ENCODE assay signal across 16 cellular contexts in genomic region chr9:125888220-125888619, GRCh38.
DNase-seq lines count a peak whose midpoint lies in the region; TF ChIP-seq lines count a peak whose summit lies in the region.
"Had no signal": no experiment of that assay in that cellular context is flagged by ENCODE, and none has a peak within 500 bp of the region (broad histone marks: within the 10 kb centered on the region; RNA-seq: fewer than 3 reads in every experiment).

No MANE protein-coding gene starts in this region.

- no peaks in the 10 kb centered on the region; the same call in none of the 2 replicates for H3F3A ChIP-seq in Loucy (ENCODE audit: low read depth)

- peaks cover 35% of the 10 kb centered on the region for H3K27me3 Mint-ChIP-seq in activated naive CD4-positive, alpha-beta T cell treated with anti-CD3 and anti-CD28 coated beads, Interleukin-2, amount 10 ng/mL, durations not matched to agents 7 days and 5 days

- H3K9me3 ChIP-seq in Loucy (ENCODE audit: insufficient read depth, low read depth, low read length) (no peaks in the 10 kb centered on the region), parathyroid adenoma (ENCODE audit: control insufficient read depth, low read length) (no peaks in the 10 kb centered on the region)
- H3K9me3 ChIP-seq: mucosa of descending colon had no signal

- H3K27me3 ChIP-seq in Loucy (ENCODE audit: insufficient read depth, low read length, poor library complexity, severe bottlenecking) (no peaks in the 10 kb centered on the region), parathyroid adenoma (ENCODE audit: control insufficient read depth, insufficient read depth, low read length) (no peaks in the 10 kb centered on the region)

- H3K4me1 ChIP-seq in Loucy (ENCODE audit: insufficient read depth, low read length, poor library complexity, severe bottlenecking) = peaks cover 91% of the 10 kb centered on the region
- H3K4me1 ChIP-seq in parathyroid adenoma = peaks cover 3% of the 10 kb centered on the region

- peak overlapping the region; percentile 78 for H3K4me2 ChIP-seq in Loucy (ENCODE audit: low read depth, low read length, poor library complexity, severe bottlenecking)
- H3K4me2 ChIP-seq in parathyroid adenoma (ENCODE audit: low read length) = peak overlapping the region; percentile 96

- peak overlapping the region; percentile 90 for H3K27ac ChIP-seq in parathyroid adenoma

- H3K4me3 ChIP-seq in Loucy (ENCODE audit: low read length, poor library complexity, severe bottlenecking) (peak overlapping the region; percentile 73), parathyroid adenoma (ENCODE audit: low read depth, low read length) (peak overlapping the region; percentile 87)
- H3K4me3 ChIP-seq: mucosa of descending colon had no signal

- no peaks in the 10 kb centered on the region for H3K36me3 ChIP-seq in Loucy (ENCODE audit: insufficient read depth, low read length)
- H3K36me3 ChIP-seq in parathyroid adenoma (ENCODE audit: control insufficient read depth, insufficient read depth, low read length) = no peaks in the 10 kb centered on the region

- no peaks in the 10 kb centered on the region for H3K36me3 Mint-ChIP-seq in activated naive CD4-positive, alpha-beta T cell treated with anti-CD3 and anti-CD28 coated beads, Interleukin-2, amount 10 ng/mL, durations not matched to agents 7 days and 5 days
- H3K36me3 Mint-ChIP-seq: activated naive CD4-positive, alpha-beta T cell treated with anti-CD3 and anti-CD28 coated beads, Interleukin-2, amount 50 U/mL, for 24 hours had no signal

- H2AFZ ChIP-seq in Loucy (ENCODE audit: low read length) (no peak overlapping the region), parathyroid adenoma (no peak overlapping the region)

- H3K4me3 Mint-ChIP-seq in activated naive CD4-positive, alpha-beta T cell treated with anti-CD3 and anti-CD28 coated beads, Interleukin-2, amount 10 ng/mL, durations not matched to agents 7 days and 5 days = no peak overlapping the region

- peaks cover 91% of the 10 kb centered on the region for H3K79me2 ChIP-seq in Loucy (ENCODE audit: insufficient read depth, low read length)
- peaks cover 10% of the 10 kb centered on the region for H3K79me2 ChIP-seq in parathyroid adenoma

- no peak for TF ChIP-seq CTCF in Loucy (conservative IDR thresholded peaks at IDR 0.05; ENCODE audit: low read length)
- TF ChIP-seq CTCF in parathyroid adenoma (IDR thresholded peaks at IDR 0.05) = no peak

- peaks cover 28% of the 10 kb centered on the region for H4K20me1 ChIP-seq in Loucy (ENCODE audit: insufficient read depth, low read length, poor library complexity, severe bottlenecking)

- H3K9me3 Mint-ChIP-seq in activated naive CD4-positive, alpha-beta T cell treated with anti-CD3 and anti-CD28 coated beads, Interleukin-2, amount 10 ng/mL, durations not matched to agents 7 days and 5 days = no peaks in the 10 kb centered on the region
- H3K9me3 Mint-ChIP-seq: activated naive CD4-positive, alpha-beta T cell treated with anti-CD3 and anti-CD28 coated beads, Interleukin-2, amount 50 U/mL, for 24 hours had no signal

- H3K27ac Mint-ChIP-seq in activated naive CD4-positive, alpha-beta T cell treated with anti-CD3 and anti-CD28 coated beads, Interleukin-2, amount 10 ng/mL, durations not matched to agents 7 days and 5 days = no peak overlapping the region
- H3K27ac Mint-ChIP-seq: activated naive CD4-positive, alpha-beta T cell treated with anti-CD3 and anti-CD28 coated beads, Interleukin-2, amount 50 U/mL, for 24 hours had no signal

- peaks cover 10% of the 10 kb centered on the region for H3K4me1 Mint-ChIP-seq in activated naive CD4-positive, alpha-beta T cell treated with anti-CD3 and anti-CD28 coated beads, Interleukin-2, amount 10 ng/mL, durations not matched to agents 7 days and 5 days

- H3K9ac ChIP-seq in Loucy (ENCODE audit: low read depth, low read length, poor library complexity, severe bottlenecking) (peak overlapping the region; percentile 70), parathyroid adenoma (no peak overlapping the region)

- CTCF ChIA-PET in activated naive CD4-positive, alpha-beta T cell treated with anti-CD3 and anti-CD28 coated beads, Interleukin-2, amount 10 ng/mL, durations not matched to agents 7 days and 5 days (lab: Charles Lee) = no interaction called here

- DNase-seq in NCI-H82 (lab: John Stamatoyannopoulos, UW) = peak; percentile 63
- no peak for DNase-seq in NCI-H82 treated with DMSO at 0.1 percent for 48 hours (lab: John Stamatoyannopoulos, UW; ENCODE audit: unreplicated experiment)
- peak; percentile 41 for DNase-seq in fibroblast of gingiva (ENCODE audit: low read depth)
- no peak for DNase-seq in MV-4-11 (lab: John Stamatoyannopoulos, UW)
- DNase-seq in NCI-H187 (lab: John Stamatoyannopoulos, UW) = no peak
- no peak for DNase-seq in activated naive CD4-positive, alpha-beta T cell treated with anti-CD3 and anti-CD28 coated beads, Interleukin-2, amount 10 ng/mL, durations not matched to agents 7 days and 5 days
- DNase-seq: GDM1; mucosa of descending colon; NCI-H1048; NCI-H774; right cardiac atrium; SIG-M5; stimulated activated naive CD4-positive, alpha-beta T cell treated with Interleukin-2 at 50 U/mL for 16 hours had no signal

- H3K9me2 ChIP-seq in Loucy (replicated peaks; ENCODE audit: low read depth, low read length) = no peaks in the 10 kb centered on the region

Comparison
In these comparisons a context has a peak if more than half of its experiments do, and no peak if none do; other contexts are left out.
1. DNase-seq: peak in NCI-H82 (single experiment) and fibroblast of gingiva (single experiment); none in NCI-H82 treated with DMSO at 0.1 percent for 48 hours (single experiment), MV-4-11 (single experiment), NCI-H187 (0 of 2) and activated naive CD4-positive, alpha-beta T cell treated with anti-CD3 and anti-CD28 coated beads, Interleukin-2, amount 10 ng/mL, durations not matched to agents 7 days and 5 days (single experiment).